1 cellular context compared by ENCODE assay signal in the genomic region with DNA sequence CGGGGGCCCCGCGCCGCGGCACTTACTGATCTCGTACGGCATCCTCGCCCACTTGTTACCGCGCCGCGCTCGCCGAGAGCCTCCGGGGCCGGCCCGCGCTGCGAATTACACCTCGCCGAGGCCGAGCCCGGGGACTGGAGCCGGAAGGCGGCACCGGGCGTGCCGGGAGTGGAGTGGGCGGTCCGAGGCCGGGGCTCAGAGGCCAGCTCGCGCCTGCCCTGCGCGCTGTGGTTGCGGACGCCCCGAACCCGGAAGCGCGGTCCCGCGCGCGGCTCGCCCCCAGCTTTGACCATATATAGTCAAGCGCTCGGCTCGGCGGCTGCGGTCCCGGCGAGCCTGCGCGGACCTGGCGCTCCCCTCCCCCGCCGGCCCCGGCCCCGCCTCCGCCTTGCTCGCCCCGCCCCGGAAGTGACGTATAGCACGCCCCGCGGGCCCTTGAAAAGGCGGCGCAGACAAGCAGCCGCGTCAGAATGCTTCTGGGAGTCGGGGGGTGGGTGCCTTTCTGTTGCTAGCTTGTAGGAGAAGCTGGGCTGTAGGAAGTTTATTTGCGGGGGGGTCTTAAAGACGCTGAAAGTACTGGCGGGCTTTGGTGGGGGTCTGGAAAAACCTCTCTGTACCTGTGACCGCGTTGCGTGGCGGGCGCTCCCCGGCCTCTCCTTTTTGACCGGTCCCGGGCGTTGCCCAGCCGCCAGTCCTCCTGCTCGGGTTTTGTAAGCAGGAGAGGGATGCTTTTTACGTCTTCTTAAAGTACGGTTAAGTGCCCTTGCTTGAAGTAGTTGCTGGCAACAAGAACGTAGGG.
TF ChIP-seq lines count a peak whose summit lies in the region.

A gene with protein sequence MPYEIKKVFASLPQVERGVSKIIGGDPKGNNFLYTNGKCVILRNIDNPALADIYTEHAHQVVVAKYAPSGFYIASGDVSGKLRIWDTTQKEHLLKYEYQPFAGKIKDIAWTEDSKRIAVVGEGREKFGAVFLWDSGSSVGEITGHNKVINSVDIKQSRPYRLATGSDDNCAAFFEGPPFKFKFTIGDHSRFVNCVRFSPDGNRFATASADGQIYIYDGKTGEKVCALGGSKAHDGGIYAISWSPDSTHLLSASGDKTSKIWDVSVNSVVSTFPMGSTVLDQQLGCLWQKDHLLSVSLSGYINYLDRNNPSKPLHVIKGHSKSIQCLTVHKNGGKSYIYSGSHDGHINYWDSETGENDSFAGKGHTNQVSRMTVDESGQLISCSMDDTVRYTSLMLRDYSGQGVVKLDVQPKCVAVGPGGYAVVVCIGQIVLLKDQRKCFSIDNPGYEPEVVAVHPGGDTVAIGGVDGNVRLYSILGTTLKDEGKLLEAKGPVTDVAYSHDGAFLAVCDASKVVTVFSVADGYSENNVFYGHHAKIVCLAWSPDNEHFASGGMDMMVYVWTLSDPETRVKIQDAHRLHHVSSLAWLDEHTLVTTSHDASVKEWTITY (minus strand): TSS at position 175 of the 799 bp plus-strand sequence. CDS start 133 bp downstream, at position 42.

TF ChIP-seq in K562, 482 proteins besides CTCF, POLR2A, EP300 and RAD21 (continued from another document and continues in another):
- TF ChIP-seq, protein P1, sequence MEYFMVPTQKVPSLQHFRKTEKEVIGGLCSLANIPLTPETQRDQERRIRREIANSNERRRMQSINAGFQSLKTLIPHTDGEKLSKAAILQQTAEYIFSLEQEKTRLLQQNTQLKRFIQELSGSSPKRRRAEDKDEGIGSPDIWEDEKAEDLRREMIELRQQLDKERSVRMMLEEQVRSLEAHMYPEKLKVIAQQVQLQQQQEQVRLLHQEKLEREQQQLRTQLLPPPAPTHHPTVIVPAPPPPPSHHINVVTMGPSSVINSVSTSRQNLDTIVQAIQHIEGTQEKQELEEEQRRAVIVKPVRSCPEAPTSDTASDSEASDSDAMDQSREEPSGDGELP (CRISPR knock-in tag; IDR thresholded peaks at IDR 0.05; ENCODE audit: borderline replicate concordance): peak; percentile 52
- TF ChIP-seq, protein P2, sequence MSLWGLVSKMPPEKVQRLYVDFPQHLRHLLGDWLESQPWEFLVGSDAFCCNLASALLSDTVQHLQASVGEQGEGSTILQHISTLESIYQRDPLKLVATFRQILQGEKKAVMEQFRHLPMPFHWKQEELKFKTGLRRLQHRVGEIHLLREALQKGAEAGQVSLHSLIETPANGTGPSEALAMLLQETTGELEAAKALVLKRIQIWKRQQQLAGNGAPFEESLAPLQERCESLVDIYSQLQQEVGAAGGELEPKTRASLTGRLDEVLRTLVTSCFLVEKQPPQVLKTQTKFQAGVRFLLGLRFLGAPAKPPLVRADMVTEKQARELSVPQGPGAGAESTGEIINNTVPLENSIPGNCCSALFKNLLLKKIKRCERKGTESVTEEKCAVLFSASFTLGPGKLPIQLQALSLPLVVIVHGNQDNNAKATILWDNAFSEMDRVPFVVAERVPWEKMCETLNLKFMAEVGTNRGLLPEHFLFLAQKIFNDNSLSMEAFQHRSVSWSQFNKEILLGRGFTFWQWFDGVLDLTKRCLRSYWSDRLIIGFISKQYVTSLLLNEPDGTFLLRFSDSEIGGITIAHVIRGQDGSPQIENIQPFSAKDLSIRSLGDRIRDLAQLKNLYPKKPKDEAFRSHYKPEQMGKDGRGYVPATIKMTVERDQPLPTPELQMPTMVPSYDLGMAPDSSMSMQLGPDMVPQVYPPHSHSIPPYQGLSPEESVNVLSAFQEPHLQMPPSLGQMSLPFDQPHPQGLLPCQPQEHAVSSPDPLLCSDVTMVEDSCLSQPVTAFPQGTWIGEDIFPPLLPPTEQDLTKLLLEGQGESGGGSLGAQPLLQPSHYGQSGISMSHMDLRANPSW (CRISPR knock-in tag; IDR thresholded peaks at IDR 0.05): no peak
- TF ChIP-seq HMGXB4 (CRISPR knock-in tag; IDR thresholded peaks at IDR 0.05) (no peak; the same call in 1 of the 2 replicates), ZNF224 (CRISPR knock-in tag; IDR thresholded peaks at IDR 0.05) (no peak), U2AF1 (optimal IDR thresholded peaks at IDR 0.05; ENCODE audit: low read depth, low read length) (no peak), FOS (IDR thresholded peaks at IDR 0.05; ENCODE audit: extremely low read depth, insufficient read length) (no peak), ELK1 (CRISPR knock-in tag; IDR thresholded peaks at IDR 0.05) (0 out of 2 replicates have a peak, but pooled peaks have one; percentile 60), MCM5 (IDR thresholded peaks at IDR 0.05; ENCODE audit: low read depth) (no peak), POLR3G (IDR thresholded peaks at IDR 0.05; ENCODE audit: extremely low read depth, insufficient read length, insufficient replicate concordance) (no peak), FOXP4 (CRISPR knock-in tag; IDR thresholded peaks at IDR 0.05; ENCODE audit: borderline replicate concordance) (no peak), SAFB (IDR thresholded peaks at IDR 0.05; ENCODE audit: borderline replicate concordance, low read depth, low read length) (no peak), LARP7 (IDR thresholded peaks at IDR 0.05) (0 out of 2 replicates have a peak, but pooled peaks have one; percentile 19), ZNF12 (CRISPR knock-in tag; IDR thresholded peaks at IDR 0.05) (no peak), ZSCAN29 (IDR thresholded peaks at IDR 0.05) (peak; percentile 50; the same call in 1 of the 2 replicates), NFIC (IDR thresholded peaks at IDR 0.05) (peak; percentile 41; the same call in 1 of the 2 replicates), ESRRA (IDR thresholded peaks at IDR 0.05; ENCODE audit: borderline replicate concordance, low read depth) (peak; percentile 69; the same call in 1 of the 2 replicates), ATF1 (CRISPR knock-in tag; IDR thresholded peaks at IDR 0.05) (peak; percentile 46; the same call in 1 of the 2 replicates), ATF1 (tag; IDR thresholded peaks at IDR 0.05) (peak; percentile 91), SETDB1 (IDR thresholded peaks at IDR 0.05; ENCODE audit: low read length) (no peak), ELK3 (CRISPR knock-in tag; IDR thresholded peaks at IDR 0.05) (no peak), CHAMP1 (IDR thresholded peaks at IDR 0.05) (no peak), ZNF24 (IDR thresholded peaks at IDR 0.05) (no peak), POLR2H (tag; IDR thresholded peaks at IDR 0.05; ENCODE audit: low read depth) (peak; percentile 98), CREB1 (IDR thresholded peaks at IDR 0.05) (peak; percentile 84), CREB1 (CRISPR knock-in tag; IDR thresholded peaks at IDR 0.05) (peak; percentile 84), CREB3 (tag; conservative IDR thresholded peaks at IDR 0.05; ENCODE audit: low read depth) (no peak), HDGF (IDR thresholded peaks at IDR 0.05) (no peak)
- TF ChIP-seq, protein P3, sequence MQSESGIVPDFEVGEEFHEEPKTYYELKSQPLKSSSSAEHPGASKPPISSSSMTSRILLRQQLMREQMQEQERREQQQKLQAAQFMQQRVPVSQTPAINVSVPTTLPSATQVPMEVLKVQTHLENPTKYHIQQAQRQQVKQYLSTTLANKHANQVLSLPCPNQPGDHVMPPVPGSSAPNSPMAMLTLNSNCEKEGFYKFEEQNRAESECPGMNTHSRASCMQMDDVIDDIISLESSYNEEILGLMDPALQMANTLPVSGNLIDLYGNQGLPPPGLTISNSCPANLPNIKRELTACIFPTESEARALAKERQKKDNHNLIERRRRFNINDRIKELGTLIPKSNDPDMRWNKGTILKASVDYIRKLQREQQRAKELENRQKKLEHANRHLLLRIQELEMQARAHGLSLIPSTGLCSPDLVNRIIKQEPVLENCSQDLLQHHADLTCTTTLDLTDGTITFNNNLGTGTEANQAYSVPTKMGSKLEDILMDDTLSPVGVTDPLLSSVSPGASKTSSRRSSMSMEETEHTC (IDR thresholded peaks at IDR 0.05): no peak
- TF ChIP-seq, protein P4, sequence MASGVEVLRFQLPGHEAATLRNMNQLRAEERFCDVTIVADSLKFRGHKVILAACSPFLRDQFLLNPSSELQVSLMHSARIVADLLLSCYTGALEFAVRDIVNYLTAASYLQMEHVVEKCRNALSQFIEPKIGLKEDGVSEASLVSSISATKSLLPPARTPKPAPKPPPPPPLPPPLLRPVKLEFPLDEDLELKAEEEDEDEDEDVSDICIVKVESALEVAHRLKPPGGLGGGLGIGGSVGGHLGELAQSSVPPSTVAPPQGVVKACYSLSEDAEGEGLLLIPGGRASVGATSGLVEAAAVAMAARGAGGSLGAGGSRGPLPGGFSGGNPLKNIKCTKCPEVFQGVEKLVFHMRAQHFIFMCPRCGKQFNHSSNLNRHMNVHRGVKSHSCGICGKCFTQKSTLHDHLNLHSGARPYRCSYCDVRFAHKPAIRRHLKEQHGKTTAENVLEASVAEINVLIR (CRISPR knock-in tag; IDR thresholded peaks at IDR 0.05): peak; percentile 71
- TF ChIP-seq, protein P5, sequence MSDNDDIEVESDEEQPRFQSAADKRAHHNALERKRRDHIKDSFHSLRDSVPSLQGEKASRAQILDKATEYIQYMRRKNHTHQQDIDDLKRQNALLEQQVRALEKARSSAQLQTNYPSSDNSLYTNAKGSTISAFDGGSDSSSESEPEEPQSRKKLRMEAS (CRISPR knock-in tag; IDR thresholded peaks at IDR 0.05): no peak; the same call in 1 of the 2 replicates
- TF ChIP-seq, protein P6, sequence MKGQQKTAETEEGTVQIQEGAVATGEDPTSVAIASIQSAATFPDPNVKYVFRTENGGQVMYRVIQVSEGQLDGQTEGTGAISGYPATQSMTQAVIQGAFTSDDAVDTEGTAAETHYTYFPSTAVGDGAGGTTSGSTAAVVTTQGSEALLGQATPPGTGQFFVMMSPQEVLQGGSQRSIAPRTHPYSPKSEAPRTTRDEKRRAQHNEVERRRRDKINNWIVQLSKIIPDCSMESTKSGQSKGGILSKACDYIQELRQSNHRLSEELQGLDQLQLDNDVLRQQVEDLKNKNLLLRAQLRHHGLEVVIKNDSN (CRISPR knock-in tag; IDR thresholded peaks at IDR 0.05): no peak
